In genomic region chr5:174667526-174667925, GRCh38 we compare ENCODE assay signal across 29 cellular contexts. TPM values are rescaled to one million over a fixed set of nuclear protein-coding genes. Genes with fewer than 3 reads are reported as not detected.
"Had no signal": no experiment of that assay in that cellular context is flagged by ENCODE, and none has a peak within 500 bp of the region (broad histone marks: within the 10 kb centered on the region; RNA-seq: fewer than 3 reads in every experiment).

No MANE protein-coding gene starts in this region.

- H3K4me3 ChIP-seq: coronary artery, esophagus squamous epithelium, left lung, ovary, psoas muscle, sigmoid colon, skin epidermis, spleen, thoracic aorta, tibial nerve, upper lobe of left lung, uterus had no signal

- H3K27ac ChIP-seq: coronary artery, esophagus squamous epithelium, left lung, ovary, psoas muscle, sigmoid colon, skin epidermis, spleen, thoracic aorta, tibial nerve, upper lobe of left lung, uterus had no signal

- H3K36me3 ChIP-seq: esophagus squamous epithelium, left lung, ovary, sigmoid colon, spleen, thoracic aorta, tibial nerve, upper lobe of left lung, uterus had no signal

- H3K4me1 Mint-ChIP-seq: naive thymus-derived CD4-positive, alpha-beta T cell; nephron; stimulated activated naive B cell treated with anti-CD40 and anti-IgM and Interleukin-4, amounts not matched to agents 10 μg/mL and 1 μg/mL and 100 μg/mL, for 72 hours had no signal

- H3K36me3 Mint-ChIP-seq: stimulated activated naive B cell treated with anti-CD40 and anti-IgM and Interleukin-4, amounts not matched to agents 10 μg/mL and 1 μg/mL and 100 μg/mL, for 72 hours had no signal

- H3K27me3 ChIP-seq: left lung, ovary, sigmoid colon, tibial nerve, upper lobe of left lung, uterus had no signal

- DNase-seq: dermis blood vessel endothelial cell; effector memory CD4-positive, alpha-beta T cell; esophagus squamous epithelium; foreskin melanocyte; left cardiac atrium; left lung; mesenchymal stem cell; midbrain; naive thymus-derived CD4-positive, alpha-beta T cell; nucleus accumbens; ovary; posterior cingulate gyrus; psoas muscle; right cardiac atrium; sigmoid colon; spleen; stimulated activated CD4-positive, alpha-beta T cell treated with anti-CD3 and anti-CD28 coated beads, Interleukin-15, amount 100 ng/mL, for 24 hours; stimulated activated CD4-positive, alpha-beta T cell treated with anti-CD3 and anti-CD28 coated beads, Interleukin-2, amount 100 ng/mL, for 48 hours; stimulated activated naive B cell treated with anti-CD40 and anti-IgM and Interleukin-4, amounts not matched to agents 10 μg/mL and 1 μg/mL and 100 μg/mL, for 72 hours; upper lobe of left lung; uterus had no signal

- H3K9me3 ChIP-seq: esophagus squamous epithelium, left lung, ovary, thoracic aorta, upper lobe of left lung, uterus had no signal

- H3K27me3 Mint-ChIP-seq: stimulated activated naive B cell treated with anti-CD40 and anti-IgM and Interleukin-4, amounts not matched to agents 10 μg/mL and 1 μg/mL and 100 μg/mL, for 72 hours; stimulated activated naive CD8-positive, alpha-beta T cell treated with anti-CD3 and anti-CD28 coated beads, Interleukin-15, Interleukin-2, amounts not matched to agents 100 ng/mL and 50 ng/mL, for 24 hours had no signal

- H3K4me1 ChIP-seq: esophagus squamous epithelium, left lung, psoas muscle, sigmoid colon, spleen, tibial nerve, upper lobe of left lung, uterus had no signal

- ATAC-seq: left cardiac atrium; left lung; naive thymus-derived CD4-positive, alpha-beta T cell; psoas muscle; right cardiac atrium; stimulated activated naive B cell treated with anti-CD40 and anti-IgM and Interleukin-4, amounts not matched to agents 10 μg/mL and 1 μg/mL and 100 μg/mL, for 72 hours had no signal

- H3K27ac Mint-ChIP-seq: naive thymus-derived CD4-positive, alpha-beta T cell; nephron; stimulated activated naive B cell treated with anti-CD40 and anti-IgM and Interleukin-4, amounts not matched to agents 10 μg/mL and 1 μg/mL and 100 μg/mL, for 72 hours; stimulated activated naive CD8-positive, alpha-beta T cell treated with anti-CD3 and anti-CD28 coated beads, Interleukin-15, Interleukin-2, amounts not matched to agents 100 ng/mL and 50 ng/mL, for 24 hours had no signal

- H3K4me3 Mint-ChIP-seq: naive thymus-derived CD4-positive, alpha-beta T cell; nephron; stimulated activated naive B cell treated with anti-CD40 and anti-IgM and Interleukin-4, amounts not matched to agents 10 μg/mL and 1 μg/mL and 100 μg/mL, for 72 hours; stimulated activated naive CD8-positive, alpha-beta T cell treated with anti-CD3 and anti-CD28 coated beads, Interleukin-15, Interleukin-2, amounts not matched to agents 100 ng/mL and 50 ng/mL, for 24 hours had no signal

RNA-seq across cellular contexts. Expression of gene MSX2, which starts 56.9 kb away (rescaled TPM):
- total RNA-seq: endothelial cell of umbilical vein; lung microvascular endothelial cell; naive thymus-derived CD4-positive, alpha-beta T cell had no signal
- polyA plus RNA-seq: endothelial cell of umbilical vein; naive thymus-derived CD4-positive, alpha-beta T cell had no signal
